Comparison of ENCODE assay signal across 17 cellular contexts in genomic region chr9:665296-665695, GRCh38.
DNase-seq lines count a peak whose midpoint lies in the region; ATAC-seq and TF ChIP-seq lines count a peak whose summit lies in the region.
"Had no signal": no experiment of that assay in that cellular context is flagged by ENCODE, and none has a peak within 500 bp of the region (broad histone marks: within the 10 kb centered on the region; RNA-seq: fewer than 3 reads in every experiment).

No MANE protein-coding gene starts in this region.

- no peak for DNase-seq in Right ventricle myocardium inferior (ENCODE audit: missing footprints)
- DNase-seq in right atrium auricular region (ENCODE audit: low spot score): no peak
- DNase-seq in heart left ventricle: no peak
- no peak for DNase-seq in heart right ventricle
- no peak for DNase-seq in left ventricle myocardium superior
- DNase-seq in right cardiac atrium: no peak
- DNase-seq: AML-193; Caco-2; Calu3; CD4-positive, alpha-beta T cell; CD8-positive, alpha-beta T cell; DMS79 treated with DMSO at 0.1 percent for 48 hours; GF-D8 had no signal

- H3K36me3 ChIP-seq in right atrium auricular region (no peaks in the 10 kb centered on the region), heart left ventricle (no peaks in the 10 kb centered on the region), heart right ventricle (no peaks in the 10 kb centered on the region)
- H3K36me3 ChIP-seq: BLaER1 treated with 17β-estradiol and CSF1 and Interleukin-3, amounts not matched to agents 10 nM and 100 nM had no signal

- no peaks in the 10 kb centered on the region for H3K27me3 ChIP-seq in right atrium auricular region
- no peaks in the 10 kb centered on the region for H3K27me3 ChIP-seq in heart left ventricle
- no peaks in the 10 kb centered on the region for H3K27me3 ChIP-seq in heart right ventricle
- H3K27me3 ChIP-seq in right cardiac atrium (ENCODE audit: control insufficient read depth, insufficient read depth): no peaks in the 10 kb centered on the region
- H3K27me3 ChIP-seq: BLaER1 treated with 17β-estradiol and CSF1 and Interleukin-3, amounts not matched to agents 10 nM and 100 nM had no signal

- peak overlapping the region in 1 of 2 donors; percentile 34 for H3K27ac ChIP-seq in right atrium auricular region
- no peak overlapping the region for H3K27ac ChIP-seq in heart left ventricle
- H3K27ac ChIP-seq in heart right ventricle: peak overlapping the region in 2 of 10 donors; percentile 23 to 44
- no peak overlapping the region for H3K27ac ChIP-seq in right cardiac atrium (ENCODE audit: low read length)
- H3K27ac ChIP-seq: 22Rv1; A549; BLaER1 treated with 17β-estradiol and CSF1 and Interleukin-3, amounts not matched to agents 10 nM and 100 nM; C4-2B had no signal

- no peak for TF ChIP-seq CTCF in right atrium auricular region (IDR thresholded peaks at IDR 0.05)
- TF ChIP-seq CTCF in heart left ventricle (IDR thresholded peaks at IDR 0.05): no peak
- TF ChIP-seq CTCF in heart right ventricle (IDR thresholded peaks at IDR 0.05): no peak

- H3K4me1 ChIP-seq in right atrium auricular region: peaks cover 0 to 8% of the 10 kb centered on the region in 2 donors
- peaks cover 0 to 13% (median 2%) of the 10 kb centered on the region in 12 donors for H3K4me1 ChIP-seq in heart left ventricle
- peaks cover 0 to 19% (median 8%) of the 10 kb centered on the region in 9 donors for H3K4me1 ChIP-seq in heart right ventricle
- H3K4me1 ChIP-seq in right cardiac atrium (ENCODE audit: control insufficient read depth, insufficient read depth, low read length): peaks cover 5% of the 10 kb centered on the region
- H3K4me1 ChIP-seq: A549 had no signal

- WGBS in heart left ventricle, 4 donors: 52 to 64% (median 58%) methylated on average over 2 of the region's 2 CpGs
- 38 to 66% methylated on average over 2 of the region's 2 CpGs for WGBS in heart right ventricle, 2 donors
- 69% methylated on average over 2 of the region's 2 CpGs for WGBS in right cardiac atrium

- intact Hi-C loops in Right ventricle myocardium inferior (cut with DNase I): no loop called here
- intact Hi-C loops in heart left ventricle (cut with DNase I): no loop called here
- intact Hi-C loops in heart right ventricle (cut with DNase I): no loop called here
- intact Hi-C loops in left ventricle myocardium superior (cut with micrococcal nuclease): no loop called here
- intact Hi-C loops in right cardiac atrium (cut with DNase I): no loop called here

- TF ChIP-seq POLR2A in heart left ventricle (IDR thresholded peaks at IDR 0.05): no peak

- H3K4me3 ChIP-seq in right atrium auricular region: no peak overlapping the region
- H3K4me3 ChIP-seq in heart left ventricle: no peak overlapping the region
- H3K4me3 ChIP-seq in heart right ventricle: no peak overlapping the region
- no peak overlapping the region for H3K4me3 ChIP-seq in right cardiac atrium (ENCODE audit: low read length)
- H3K4me3 ChIP-seq: A549; BLaER1 treated with 17β-estradiol and CSF1 and Interleukin-3, amounts not matched to agents 10 nM and 100 nM had no signal

- ATAC-seq in Right ventricle myocardium inferior: peak; percentile 37
- peak in 3 of 4 donors; percentile 29 to 67 (median 51) for ATAC-seq in heart left ventricle
- ATAC-seq in heart right ventricle: no peak
- peak; percentile 60 for ATAC-seq in left ventricle myocardium superior
- no peak for ATAC-seq in right cardiac atrium
- ATAC-seq: A549; CD8-positive, alpha-beta T cell had no signal

- peaks cover 0 to 16% of the 10 kb centered on the region in 2 donors for H3K9me3 ChIP-seq in right atrium auricular region
- H3K9me3 ChIP-seq in heart left ventricle: peaks cover 0 to 18% (median 8%) of the 10 kb centered on the region in 12 donors
- H3K9me3 ChIP-seq in heart right ventricle: peaks cover 0 to 22% (median 14%) of the 10 kb centered on the region in 11 donors
- no peaks in the 10 kb centered on the region for H3K9me3 ChIP-seq in right cardiac atrium (ENCODE audit: control insufficient read depth, low read length)
- H3K9me3 ChIP-seq: A549, Caco-2 had no signal

Comparison
In these comparisons a context has a peak if more than half of its experiments do, and no peak if none do; other contexts are left out.
1. ATAC-seq: peak in Right ventricle myocardium inferior (single experiment), heart left ventricle (3 of 4) and left ventricle myocardium superior (single experiment); none in heart right ventricle (0 of 8) and right cardiac atrium (0 of 2).